24 cellular contexts compared by ENCODE assay signal in the genomic region with DNA sequence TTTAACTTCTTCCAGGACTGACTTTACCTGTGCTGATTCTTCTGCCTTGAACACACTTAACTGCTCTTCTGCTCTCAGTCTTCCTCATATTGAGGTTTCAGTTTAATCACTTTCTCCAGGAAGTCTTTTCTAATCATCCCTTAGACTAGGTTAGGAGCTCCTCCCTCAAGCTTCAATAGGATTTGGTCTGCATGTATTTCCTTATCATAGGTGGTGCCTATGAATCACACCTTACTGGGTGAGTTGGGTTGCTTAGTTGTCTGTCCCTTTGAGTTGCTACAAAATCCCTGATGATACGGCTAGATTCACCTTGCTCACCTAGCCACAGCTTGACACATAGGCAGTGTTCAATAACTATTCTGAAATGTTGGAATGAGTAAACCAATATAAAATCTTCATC.
DNase-seq lines count a peak whose midpoint lies in the region; ATAC-seq, FAIRE-seq and TF ChIP-seq lines count a peak whose summit lies in the region.
"Had no signal": no experiment of that assay in that cellular context is flagged by ENCODE, and none has a peak within 500 bp of the region (broad histone marks: within the 10 kb centered on the region; RNA-seq: fewer than 3 reads in every experiment).

No MANE protein-coding gene starts in this region.

- TF ChIP-seq CTCF in mammary epithelial cell (conservative IDR thresholded peaks at IDR 0.05 in 1 of 2, IDR thresholded peaks at IDR 0.05 in 1 of 2; ENCODE audit: extremely low read depth in 1 of 2, insufficient read depth in 1 of 2, low read depth in 1 of 2, low read length in 2 of 2) (no peak), MCF 10A (IDR thresholded peaks at IDR 0.05; ENCODE audit: unreplicated experiment) (no peak), foreskin keratinocyte (conservative IDR thresholded peaks at IDR 0.05) (no peak)

- H3K4me3 Mint-ChIP-seq in MCF 10A (ENCODE audit: unreplicated experiment): no peak overlapping the region
- H3K4me3 Mint-ChIP-seq: B cell; CD4-positive, alpha-beta T cell; CD8-positive, alpha-beta T cell had no signal

- H3K27me3 Mint-ChIP-seq in MCF 10A (ENCODE audit: insufficient read depth, unreplicated experiment): no peaks in the 10 kb centered on the region
- H3K27me3 Mint-ChIP-seq: B cell; CD4-positive, alpha-beta T cell had no signal

- H3K4me1 Mint-ChIP-seq in MCF 10A (ENCODE audit: insufficient read depth, unreplicated experiment): no peaks in the 10 kb centered on the region
- H3K4me1 Mint-ChIP-seq: B cell had no signal

- no peaks in the 10 kb centered on the region for H3K36me3 ChIP-seq in mammary epithelial cell (ENCODE audit: insufficient read depth, low read length)
- H3K36me3 ChIP-seq: BLaER1 treated with 17β-estradiol and CSF1 and Interleukin-3, amounts not matched to agents 10 nM and 100 nM had no signal

- POLR2A ChIA-PET in MCF 10A (lab: Yijun Ruan, JAX): no interaction called here

- no TSS peak for BruUV-seq in mammary epithelial cell (replicated peaks; lab: Mats Ljungman, UMichigan)
- BruUV-seq in MCF 10A (replicated peaks; lab: Mats Ljungman, UMichigan): no TSS peak

- H3K36me3 Mint-ChIP-seq in MCF 10A (ENCODE audit: insufficient read depth, unreplicated experiment): no peaks in the 10 kb centered on the region
- H3K36me3 Mint-ChIP-seq: CD8-positive, alpha-beta T cell had no signal

- CTCF ChIA-PET in mammary epithelial cell (lab: Charles Lee; ENCODE audit: low non-redundant PET): no interaction called here
- CTCF ChIA-PET in MCF 10A (lab: Yijun Ruan, JAX): no interaction called here

- H3K4me3 ChIP-seq in mammary epithelial cell (replicated peaks in 1 of 3; ENCODE audit: insufficient read depth in 1 of 3, low read depth in 2 of 3, low read length in 3 of 3): no peak overlapping the region
- H3K4me3 ChIP-seq: A549; BLaER1 treated with 17β-estradiol and CSF1 and Interleukin-3, amounts not matched to agents 10 nM and 100 nM had no signal

- H3K27ac ChIP-seq in mammary epithelial cell (ENCODE audit: insufficient read depth, low read depth, low read length) (no peak overlapping the region), epithelial cell of prostate (no peak overlapping the region), foreskin keratinocyte (no peak overlapping the region)
- H3K27ac ChIP-seq: 22Rv1; A549; BLaER1 treated with 17β-estradiol and CSF1 and Interleukin-3, amounts not matched to agents 10 nM and 100 nM; C4-2B had no signal

- intact Hi-C loops in mammary epithelial cell (cut with micrococcal nuclease) (no loop called here), MCF 10A (cut with micrococcal nuclease) (no loop called here)

- H3K4me1 ChIP-seq in mammary epithelial cell (ENCODE audit: insufficient read depth, low read length) (no peaks in the 10 kb centered on the region), foreskin keratinocyte (peaks cover 6% of the 10 kb centered on the region)
- H3K4me1 ChIP-seq: A549; BLaER1 treated with 17β-estradiol and CSF1 and Interleukin-3, amounts not matched to agents 10 nM and 100 nM; Caco-2 had no signal

- H3K9ac ChIP-seq in mammary epithelial cell (ENCODE audit: insufficient read depth, low read length): no peak overlapping the region
- H3K9ac ChIP-seq: BLaER1 treated with 17β-estradiol and CSF1 and Interleukin-3, amounts not matched to agents 10 nM and 100 nM had no signal

- H3K9me3 Mint-ChIP-seq in MCF 10A (ENCODE audit: unreplicated experiment): peaks cover 4% of the 10 kb centered on the region

- no peak overlapping the region for H2AFZ ChIP-seq in mammary epithelial cell (ENCODE audit: low read depth, low read length)

- H4K20me1 ChIP-seq in mammary epithelial cell (ENCODE audit: insufficient read depth, low read length): no peaks in the 10 kb centered on the region
- H4K20me1 ChIP-seq: BLaER1 treated with 17β-estradiol and CSF1 and Interleukin-3, amounts not matched to agents 10 nM and 100 nM had no signal

- H3K4me2 ChIP-seq in mammary epithelial cell (ENCODE audit: insufficient read depth, low read depth, low read length): no peak overlapping the region
- H3K4me2 ChIP-seq: A549; BLaER1 treated with 17β-estradiol and CSF1 and Interleukin-3, amounts not matched to agents 10 nM and 100 nM had no signal

- H3K9me3 ChIP-seq in mammary epithelial cell (replicated peaks; ENCODE audit: insufficient read depth, low read length): no peaks in the 10 kb centered on the region
- H3K9me3 ChIP-seq: A549, Caco-2 had no signal

- peak; percentile 27 for FAIRE-seq in urothelium cell line (lab: Jason Lieb, UNC)
- FAIRE-seq: A549, D721Med, G401.6, GM12891, GM19239 had no signal

- DNase-seq in mammary epithelial cell: peak; percentile 14
- DNase-seq in MCF 10A (ENCODE audit: unreplicated experiment): no peak
- DNase-seq in epithelial cell of prostate (ENCODE audit: low read depth, low spot score): peak; percentile 53
- DNase-seq in foreskin keratinocyte: peak in 1 of 2 donors; percentile 33
- no peak for DNase-seq in urothelium cell line (ENCODE audit: low spot score)
- DNase-seq in NCI-H2107 treated with DMSO at 0.1 percent for 48 hours (lab: John Stamatoyannopoulos, UW; ENCODE audit: unreplicated experiment): no peak
- no peak for DNase-seq in NCI-H187 treated with DMSO at 0.1 percent for 48 hours (lab: John Stamatoyannopoulos, UW)
- no peak for DNase-seq in middle frontal gyrus (ENCODE audit: extremely low spot score, low spot score)
- DNase-seq: AML-193; Caco-2; Calu3; CD4-positive, alpha-beta T cell; CD8-positive, alpha-beta T cell; DMS79 treated with DMSO at 0.1 percent for 48 hours; GF-D8 had no signal

- dilution Hi-C loops in mammary epithelial cell (cut with HindIII; ENCODE audit: low sequenced_read_pairs): no loop called here

- WGBS in mammary epithelial cell (ENCODE audit: low coverage, missing lambda C conversion rate): 100% methylated on average over 1 of the region's 1 CpG

- H3K79me2 ChIP-seq in mammary epithelial cell (ENCODE audit: insufficient read depth, low read length): no peaks in the 10 kb centered on the region

- ATAC-seq in foreskin keratinocyte: peak; percentile 57
- ATAC-seq: A549; CD8-positive, alpha-beta T cell had no signal

- no peak overlapping the region for H3K27ac Mint-ChIP-seq in MCF 10A (ENCODE audit: low read depth, unreplicated experiment)
- H3K27ac Mint-ChIP-seq: B cell; CD4-positive, alpha-beta T cell; CD8-positive, alpha-beta T cell had no signal

- no peaks in the 10 kb centered on the region for H3K27me3 ChIP-seq in mammary epithelial cell (ENCODE audit: insufficient read depth, low read length)
- peaks cover 2% of the 10 kb centered on the region for H3K27me3 ChIP-seq in foreskin keratinocyte
- H3K27me3 ChIP-seq: BLaER1 treated with 17β-estradiol and CSF1 and Interleukin-3, amounts not matched to agents 10 nM and 100 nM had no signal

- in situ Hi-C loops in mammary epithelial cell (cut with MboI; ENCODE audit: low sequenced_read_pairs in 2 of 2): no loop called here

Comparison
In these comparisons a context has a peak if more than half of its experiments do, and no peak if none do; other contexts are left out.
1. DNase-seq: peak in mammary epithelial cell (single experiment) and epithelial cell of prostate (single experiment); none in MCF 10A (single experiment), urothelium cell line (single experiment), NCI-H2107 treated with DMSO at 0.1 percent for 48 hours (single experiment), NCI-H187 treated with DMSO at 0.1 percent for 48 hours (single experiment) and middle frontal gyrus (single experiment).